13 cellular contexts compared by ENCODE assay signal in the genomic region with DNA sequence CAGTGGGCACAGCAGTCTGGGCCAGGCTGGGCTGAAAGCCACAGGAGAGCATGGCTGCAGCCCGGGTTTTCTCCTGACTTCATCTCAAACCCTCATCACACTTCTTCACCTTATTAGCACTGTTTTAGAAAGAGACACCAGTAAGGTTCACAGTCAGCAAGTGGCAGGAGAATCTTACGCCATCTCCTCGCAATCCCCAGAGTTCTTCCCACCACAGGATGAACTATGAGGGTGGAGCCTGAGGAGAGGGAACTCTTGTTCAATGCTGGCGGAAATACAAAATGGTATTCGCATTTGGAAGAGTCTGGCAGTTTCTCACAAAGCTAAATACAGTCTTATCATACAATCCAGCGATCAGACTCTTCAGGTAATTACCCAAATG. TPM values are rescaled to one million over a fixed set of nuclear protein-coding genes. Genes with fewer than 3 reads are reported as not detected.
A peak's percentile ranks its signal among the peaks of the same experiment; 100 is the strongest.
DNase-seq lines count a peak whose midpoint lies in the region; ATAC-seq and TF ChIP-seq lines count a peak whose summit lies in the region.
"Had no signal": no experiment of that assay in that cellular context is flagged by ENCODE, and none has a peak within 500 bp of the region (broad histone marks: within the 10 kb centered on the region; RNA-seq: fewer than 3 reads in every experiment).

No MANE protein-coding gene starts in this region.

- no peaks in the 10 kb centered on the region for H3K27me3 ChIP-seq in tibial artery
- H3K27me3 ChIP-seq: transverse colon had no signal

- no peaks in the 10 kb centered on the region for H3K27me3 Mint-ChIP-seq in WTC11 (ENCODE audit: low read depth)
- H3K27me3 Mint-ChIP-seq: IgD-negative memory B cell had no signal

- no peaks in the 10 kb centered on the region for H3K9me3 ChIP-seq in tibial artery
- H3K9me3 ChIP-seq: transverse colon had no signal

- CTCF ChIA-PET in WTC11 (lab: Charles Lee), result no interaction called here

- peak; percentile 16 for DNase-seq in activated effector memory CD4-positive, alpha-beta T cell treated with anti-CD3 and anti-CD28 coated beads, Interleukin-2, amount 50 U/mL, for 16 hours
- DNase-seq in activated effector memory CD4-positive, alpha-beta T cell treated with Interleukin-2 at 50 U/mL for 16 hours, result no peak
- DNase-seq in WTC11 (ENCODE audit: low spot score), result no peak
- no peak for DNase-seq in left lobe of liver (ENCODE audit: low spot score)
- DNase-seq in tibial artery, result no peak
- no peak for DNase-seq in OCI-M1 (lab: John Stamatoyannopoulos, UW)
- DNase-seq in central memory CD4-positive, alpha-beta T cell, result no peak
- DNase-seq: activated CD4-positive, alpha-beta T cell treated with anti-CD3 and anti-CD28 coated beads for 4 hours; activated T-cell treated with anti-CD3 and anti-CD28 coated beads, Interleukin-2, amount 50 U/mL, for 48 hours; DMS79 treated with DMSO at 0.1 percent for 48 hours; transverse colon had no signal

- H3K4me1 Mint-ChIP-seq in WTC11, result peaks cover 87% of the 10 kb centered on the region

- peaks cover 15% of the 10 kb centered on the region for H3K36me3 Mint-ChIP-seq in WTC11
- H3K36me3 Mint-ChIP-seq: IgD-negative memory B cell had no signal

- H3K27ac Mint-ChIP-seq in WTC11, result peak overlapping the region; percentile 82

- TF ChIP-seq CTCF in WTC11 (IDR thresholded peaks at IDR 0.05) (no peak), tibial artery (IDR thresholded peaks at IDR 0.05) (no peak)

- no peak overlapping the region for H3K4me3 Mint-ChIP-seq in WTC11

- H3K36me3 ChIP-seq in tibial artery, result no peaks in the 10 kb centered on the region
- H3K36me3 ChIP-seq: transverse colon had no signal

- POLR2A ChIA-PET in WTC11 (lab: Charles Lee), result no interaction called here

- peaks cover 5% of the 10 kb centered on the region for H3K9me3 Mint-ChIP-seq in WTC11
- H3K9me3 Mint-ChIP-seq: IgD-negative memory B cell had no signal

- intact Hi-C loops in tibial artery (cut with DNase I; ENCODE audit: low total_unique reads), result loop anchor here (10.0 kb wide), 1 partner anchor 445 kb away; no protein-coding TSS in a partner anchor

- H3K27ac ChIP-seq in tibial artery, result peak overlapping the region; percentile 37 to 43
- H3K27ac ChIP-seq: transverse colon had no signal

- H3K4me1 ChIP-seq in tibial artery, result peaks cover 0 to 65% (median 46%) of the 10 kb centered on the region in 4 donors

- ATAC-seq in WTC11 (no peak), left lobe of liver (peak; percentile 40), GM21786 (IDR thresholded peaks at IDR 0.05; ENCODE audit: unreplicated experiment) (no peak)

- H3K4me3 ChIP-seq in tibial artery, result no peak overlapping the region
- H3K4me3 ChIP-seq: transverse colon had no signal

TF ChIP-seq in WTC11, 78 proteins besides CTCF, POLR2A, EP300 and RAD21:
- no peak for TF ChIP-seq SP1 (CRISPR knock-in tag; conservative IDR thresholded peaks at IDR 0.05)
- TF ChIP-seq, protein P1, sequence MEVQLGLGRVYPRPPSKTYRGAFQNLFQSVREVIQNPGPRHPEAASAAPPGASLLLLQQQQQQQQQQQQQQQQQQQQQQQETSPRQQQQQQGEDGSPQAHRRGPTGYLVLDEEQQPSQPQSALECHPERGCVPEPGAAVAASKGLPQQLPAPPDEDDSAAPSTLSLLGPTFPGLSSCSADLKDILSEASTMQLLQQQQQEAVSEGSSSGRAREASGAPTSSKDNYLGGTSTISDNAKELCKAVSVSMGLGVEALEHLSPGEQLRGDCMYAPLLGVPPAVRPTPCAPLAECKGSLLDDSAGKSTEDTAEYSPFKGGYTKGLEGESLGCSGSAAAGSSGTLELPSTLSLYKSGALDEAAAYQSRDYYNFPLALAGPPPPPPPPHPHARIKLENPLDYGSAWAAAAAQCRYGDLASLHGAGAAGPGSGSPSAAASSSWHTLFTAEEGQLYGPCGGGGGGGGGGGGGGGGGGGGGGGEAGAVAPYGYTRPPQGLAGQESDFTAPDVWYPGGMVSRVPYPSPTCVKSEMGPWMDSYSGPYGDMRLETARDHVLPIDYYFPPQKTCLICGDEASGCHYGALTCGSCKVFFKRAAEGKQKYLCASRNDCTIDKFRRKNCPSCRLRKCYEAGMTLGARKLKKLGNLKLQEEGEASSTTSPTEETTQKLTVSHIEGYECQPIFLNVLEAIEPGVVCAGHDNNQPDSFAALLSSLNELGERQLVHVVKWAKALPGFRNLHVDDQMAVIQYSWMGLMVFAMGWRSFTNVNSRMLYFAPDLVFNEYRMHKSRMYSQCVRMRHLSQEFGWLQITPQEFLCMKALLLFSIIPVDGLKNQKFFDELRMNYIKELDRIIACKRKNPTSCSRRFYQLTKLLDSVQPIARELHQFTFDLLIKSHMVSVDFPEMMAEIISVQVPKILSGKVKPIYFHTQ (CRISPR knock-in tag; IDR thresholded peaks at IDR 0.05), result no peak
- TF ChIP-seq SOX15 (CRISPR knock-in tag; IDR thresholded peaks at IDR 0.05), result no peak
- TF ChIP-seq ZBTB21 (CRISPR knock-in tag; IDR thresholded peaks at IDR 0.05; ENCODE audit: borderline replicate concordance), result no peak
- TF ChIP-seq, protein P2, sequence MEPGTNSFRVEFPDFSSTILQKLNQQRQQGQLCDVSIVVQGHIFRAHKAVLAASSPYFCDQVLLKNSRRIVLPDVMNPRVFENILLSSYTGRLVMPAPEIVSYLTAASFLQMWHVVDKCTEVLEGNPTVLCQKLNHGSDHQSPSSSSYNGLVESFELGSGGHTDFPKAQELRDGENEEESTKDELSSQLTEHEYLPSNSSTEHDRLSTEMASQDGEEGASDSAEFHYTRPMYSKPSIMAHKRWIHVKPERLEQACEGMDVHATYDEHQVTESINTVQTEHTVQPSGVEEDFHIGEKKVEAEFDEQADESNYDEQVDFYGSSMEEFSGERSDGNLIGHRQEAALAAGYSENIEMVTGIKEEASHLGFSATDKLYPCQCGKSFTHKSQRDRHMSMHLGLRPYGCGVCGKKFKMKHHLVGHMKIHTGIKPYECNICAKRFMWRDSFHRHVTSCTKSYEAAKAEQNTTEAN (CRISPR knock-in tag; IDR thresholded peaks at IDR 0.05), result no peak
- TF ChIP-seq, protein P3, sequence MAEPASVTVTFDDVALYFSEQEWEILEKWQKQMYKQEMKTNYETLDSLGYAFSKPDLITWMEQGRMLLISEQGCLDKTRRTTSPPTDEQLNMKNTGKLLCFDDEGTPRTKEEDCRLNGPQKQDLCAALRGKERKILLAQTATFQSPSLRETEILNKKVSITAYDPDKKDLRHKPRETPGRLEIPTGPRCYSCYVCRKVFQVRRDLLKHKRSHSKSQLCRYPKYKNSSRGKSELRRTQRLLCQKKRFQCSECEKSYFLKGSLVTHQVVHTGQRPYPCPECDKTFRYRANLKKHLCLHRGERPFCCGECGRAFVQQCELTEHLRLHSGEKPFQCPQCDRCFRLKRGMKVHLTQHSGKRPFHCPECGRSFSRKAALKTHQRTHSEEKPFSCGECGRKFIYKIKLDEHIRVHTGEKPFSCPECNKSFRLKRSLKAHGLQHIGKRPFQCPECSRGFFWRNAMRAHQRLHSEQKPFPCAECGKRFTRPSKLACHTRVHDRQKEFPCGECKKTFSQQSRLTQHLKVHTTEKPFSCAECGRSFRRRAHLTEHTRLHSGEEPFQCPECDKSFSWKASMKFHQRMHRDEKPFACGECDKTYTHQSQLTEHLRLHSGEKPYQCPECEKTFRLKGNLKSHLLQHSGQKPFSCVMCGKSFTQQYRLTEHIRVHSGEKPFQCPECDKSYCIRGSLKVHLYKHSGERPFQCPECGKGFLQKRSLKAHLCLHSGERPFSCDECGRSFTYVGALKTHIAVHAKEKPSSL (CRISPR knock-in tag; conservative IDR thresholded peaks at IDR 0.05), result no peak
- TF ChIP-seq NR3C1 (CRISPR knock-in tag; conservative IDR thresholded peaks at IDR 0.05; ENCODE audit: low read depth), result no peak
- TF ChIP-seq CREB1 (CRISPR knock-in tag; IDR thresholded peaks at IDR 0.05), result no peak
- TF ChIP-seq, protein P4, sequence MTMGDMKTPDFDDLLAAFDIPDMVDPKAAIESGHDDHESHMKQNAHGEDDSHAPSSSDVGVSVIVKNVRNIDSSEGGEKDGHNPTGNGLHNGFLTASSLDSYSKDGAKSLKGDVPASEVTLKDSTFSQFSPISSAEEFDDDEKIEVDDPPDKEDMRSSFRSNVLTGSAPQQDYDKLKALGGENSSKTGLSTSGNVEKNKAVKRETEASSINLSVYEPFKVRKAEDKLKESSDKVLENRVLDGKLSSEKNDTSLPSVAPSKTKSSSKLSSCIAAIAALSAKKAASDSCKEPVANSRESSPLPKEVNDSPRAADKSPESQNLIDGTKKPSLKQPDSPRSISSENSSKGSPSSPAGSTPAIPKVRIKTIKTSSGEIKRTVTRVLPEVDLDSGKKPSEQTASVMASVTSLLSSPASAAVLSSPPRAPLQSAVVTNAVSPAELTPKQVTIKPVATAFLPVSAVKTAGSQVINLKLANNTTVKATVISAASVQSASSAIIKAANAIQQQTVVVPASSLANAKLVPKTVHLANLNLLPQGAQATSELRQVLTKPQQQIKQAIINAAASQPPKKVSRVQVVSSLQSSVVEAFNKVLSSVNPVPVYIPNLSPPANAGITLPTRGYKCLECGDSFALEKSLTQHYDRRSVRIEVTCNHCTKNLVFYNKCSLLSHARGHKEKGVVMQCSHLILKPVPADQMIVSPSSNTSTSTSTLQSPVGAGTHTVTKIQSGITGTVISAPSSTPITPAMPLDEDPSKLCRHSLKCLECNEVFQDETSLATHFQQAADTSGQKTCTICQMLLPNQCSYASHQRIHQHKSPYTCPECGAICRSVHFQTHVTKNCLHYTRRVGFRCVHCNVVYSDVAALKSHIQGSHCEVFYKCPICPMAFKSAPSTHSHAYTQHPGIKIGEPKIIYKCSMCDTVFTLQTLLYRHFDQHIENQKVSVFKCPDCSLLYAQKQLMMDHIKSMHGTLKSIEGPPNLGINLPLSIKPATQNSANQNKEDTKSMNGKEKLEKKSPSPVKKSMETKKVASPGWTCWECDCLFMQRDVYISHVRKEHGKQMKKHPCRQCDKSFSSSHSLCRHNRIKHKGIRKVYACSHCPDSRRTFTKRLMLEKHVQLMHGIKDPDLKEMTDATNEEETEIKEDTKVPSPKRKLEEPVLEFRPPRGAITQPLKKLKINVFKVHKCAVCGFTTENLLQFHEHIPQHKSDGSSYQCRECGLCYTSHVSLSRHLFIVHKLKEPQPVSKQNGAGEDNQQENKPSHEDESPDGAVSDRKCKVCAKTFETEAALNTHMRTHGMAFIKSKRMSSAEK (CRISPR knock-in tag; IDR thresholded peaks at IDR 0.05; ENCODE audit: borderline replicate concordance), result no peak
- TF ChIP-seq ETV6 (CRISPR knock-in tag; IDR thresholded peaks at IDR 0.05), result no peak
- no peak for TF ChIP-seq JAZF1 (CRISPR knock-in tag; IDR thresholded peaks at IDR 0.05)
- no peak for TF ChIP-seq ESRRA (CRISPR knock-in tag; IDR thresholded peaks at IDR 0.05; ENCODE audit: borderline replicate concordance)
- no peak for TF ChIP-seq FOXJ3 (CRISPR knock-in tag; IDR thresholded peaks at IDR 0.05; ENCODE audit: borderline replicate concordance)
- no peak for TF ChIP-seq TEAD4 (CRISPR knock-in tag; IDR thresholded peaks at IDR 0.05)

RNA-seq across cellular contexts. Expression of a gene that starts 14.7 kb away (rescaled TPM):
- total RNA-seq in WTC11 (2021) (30.8 to 38.7 TPM (median 31.4 TPM) in 3 replicates), left lobe of liver (8.0 TPM)
